Comparison of ENCODE assay signal across 1 cellular context in genomic region chr1:33273961-33274371, GRCh38.
TF ChIP-seq lines count a peak whose summit lies in the region.

No MANE protein-coding gene starts in this region.

TF ChIP-seq in H1, 55 proteins besides CTCF, POLR2A, EP300 and RAD21:
- TF ChIP-seq E2F6 (IDR thresholded peaks at IDR 0.05) (no peak), CTBP2 (IDR thresholded peaks at IDR 0.05; ENCODE audit: borderline replicate concordance, insufficient read depth, insufficient read length, low read length) (no peak), KDM1A (IDR thresholded peaks at IDR 0.05; ENCODE audit: borderline replicate concordance, low read length) (peak; percentile 57; the same call in 1 of the 2 replicates), RBBP5 (IDR thresholded peaks at IDR 0.05; ENCODE audit: borderline replicate concordance, low read depth, low read length) (no peak), CHD7 (IDR thresholded peaks at IDR 0.05; ENCODE audit: insufficient replicate concordance, low read length) (no peak), POU5F1 (IDR thresholded peaks at IDR 0.05; ENCODE audit: low read depth, low read length) (no peak), EZH2 (IDR thresholded peaks at IDR 0.05; ENCODE audit: low read depth, low read length, severe bottlenecking) (no peak), HDAC2 (IDR thresholded peaks at IDR 0.05; ENCODE audit: borderline replicate concordance in 1 of 2, low read depth in 2 of 2, low read length in 2 of 2) (peak in 1 of 2 experiments; percentile 35; a peak in 1 of 4 replicates), CHD2 (IDR thresholded peaks at IDR 0.05; ENCODE audit: low read length) (no peak)
